34 cellular contexts compared by ENCODE assay signal in the genomic region with DNA sequence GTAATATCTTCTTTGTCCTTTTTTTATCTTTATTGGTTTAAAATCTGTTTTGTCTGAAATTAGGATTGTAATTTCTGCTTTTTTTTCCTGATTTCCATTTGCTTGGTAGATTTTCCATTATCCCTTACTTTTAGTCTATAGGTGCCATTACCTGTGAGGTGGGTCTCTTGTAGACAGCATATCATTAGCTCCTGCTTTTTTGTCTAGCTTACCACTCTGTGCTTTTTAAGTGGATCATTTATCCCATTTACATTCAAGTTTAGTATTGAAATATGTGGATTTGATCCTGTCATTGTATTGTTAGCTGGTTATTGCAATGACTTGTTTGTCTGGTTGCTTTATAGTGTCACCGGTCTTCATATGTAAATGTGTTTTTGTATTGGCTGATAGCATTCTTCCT.
"Had no signal": no experiment of that assay in that cellular context is flagged by ENCODE, and none has a peak within 500 bp of the region (broad histone marks: within the 10 kb centered on the region; RNA-seq: fewer than 3 reads in every experiment).

No MANE protein-coding gene starts in this region.

- H3K4me3 ChIP-seq: MG63 had no signal

- DNase-seq: Karpas-422, Kasumi-1, MG63, MM.1S, MV-4-11, NCI-H1048, NCI-H1092, NCI-H1092 treated with DMSO at 0.1 percent for 48 hours, NCI-H1105, NCI-H1105 treated with DMSO at 0.1 percent for 48 hours, NCI-H1417, NCI-H1417 treated with DMSO at 0.1 percent for 48 hours, NCI-H1436, NCI-H1436 treated with DMSO at 0.1 percent for 48 hours, NCI-H146, NCI-H1694, NCI-H1694 treated with DMSO at 0.1 percent for 48 hours, NCI-H187, NCI-H187 treated with DMSO at 0.1 percent for 48 hours, NCI-H1930, NCI-H2029, NCI-H2029 treated with DMSO at 0.1 percent for 48 hours, NCI-H2081, NCI-H2081 treated with DMSO at 0.1 percent for 48 hours, NCI-H2107, NCI-H2171, NCI-H2171 treated with DMSO at 0.1 percent for 48 hours, NCI-H2227 treated with DMSO at 0.1 percent for 48 hours, NCI-H226, NCI-H345, NCI-H446, NCI-H446 treated with DMSO at 0.1 percent for 48 hours, NCI-H510A, NCI-H510A treated with DMSO at 0.1 percent for 48 hours had no signal

- H3K36me3 ChIP-seq: MG63 had no signal
